8 cellular contexts compared by ENCODE assay signal in genomic region chr2:232444409-232445148, GRCh38. TPM values are rescaled to one million over a fixed set of nuclear protein-coding genes. Genes with fewer than 3 reads are reported as not detected.
A peak's percentile ranks its signal among the peaks of the same experiment; 100 is the strongest.
DNase-seq lines count a peak whose midpoint lies in the region; ATAC-seq, FAIRE-seq and TF ChIP-seq lines count a peak whose summit lies in the region.

No MANE protein-coding gene starts in this region.

- no peaks in the 10 kb centered on the region for H3K36me3 Mint-ChIP-seq in activated CD4-positive, alpha-beta T cell treated with anti-CD3 and anti-CD28 coated beads for 36 hours (ENCODE audit: low read depth)
- H3K36me3 Mint-ChIP-seq in nephron progenitor cell (ENCODE audit: low read depth), result no peaks in the 10 kb centered on the region

- no peaks in the 10 kb centered on the region for H3F3A ChIP-seq in MM.1S (ENCODE audit: insufficient read depth, low read length)

- H3K4me1 ChIP-seq in MM.1S (ENCODE audit: low read length), result no peaks in the 10 kb centered on the region

- H3K27me3 Mint-ChIP-seq in activated CD4-positive, alpha-beta T cell treated with anti-CD3 and anti-CD28 coated beads for 36 hours, result peaks cover 2% of the 10 kb centered on the region
- peaks cover 34% of the 10 kb centered on the region for H3K27me3 Mint-ChIP-seq in nephron progenitor cell (ENCODE audit: low read depth, poor library complexity)

- no peaks in the 10 kb centered on the region for H3K9me2 ChIP-seq in MM.1S (replicated peaks; ENCODE audit: insufficient read depth, low read length)

- FAIRE-seq in urothelium cell line (lab: Jason Lieb, UNC), result peak; percentile 37

- H3K4me1 Mint-ChIP-seq in activated CD4-positive, alpha-beta T cell treated with anti-CD3 and anti-CD28 coated beads for 36 hours, result peaks cover 3% of the 10 kb centered on the region
- peaks cover 31% of the 10 kb centered on the region for H3K4me1 Mint-ChIP-seq in nephron progenitor cell

- no peaks in the 10 kb centered on the region for H3K9me3 Mint-ChIP-seq in activated CD4-positive, alpha-beta T cell treated with anti-CD3 and anti-CD28 coated beads for 36 hours (ENCODE audit: low read depth)
- H3K9me3 Mint-ChIP-seq in nephron progenitor cell, result no peaks in the 10 kb centered on the region

- no peak overlapping the region for H3K9ac ChIP-seq in MM.1S (ENCODE audit: low read length)

- no peaks in the 10 kb centered on the region for H3K79me2 ChIP-seq in MM.1S (ENCODE audit: low read length)

- H3K36me3 ChIP-seq in MM.1S (replicated peaks; ENCODE audit: insufficient read depth, low read length), result no peaks in the 10 kb centered on the region

- intact Hi-C loops in activated CD4-positive, alpha-beta T cell treated with anti-CD3 and anti-CD28 coated beads for 36 hours (cut with DNase I, micrococcal nuclease), result loop anchor here in 1 of 2 experiments (1.0 to 5.0 kb wide), 2 partner anchors 78 to 302 kb away; no protein-coding TSS in a partner anchor
- intact Hi-C loops in dorsolateral prefrontal cortex (cut with DNase I), result loop anchor here (5.0 to 10.0 kb wide), 4 partner anchors 107 to 810 kb away; partner anchors contain the start of gene ATG16L1 (in 1 of the 2)

- H3K9me3 ChIP-seq in MM.1S (replicated peaks; ENCODE audit: insufficient read depth, low read length), result no peaks in the 10 kb centered on the region

- no peak overlapping the region for H3K4me3 ChIP-seq in MM.1S (ENCODE audit: low read length)
- H3K4me3 ChIP-seq in dorsolateral prefrontal cortex, result no peak overlapping the region

- POLR2A ChIA-PET in activated CD4-positive, alpha-beta T cell treated with anti-CD3 and anti-CD28 coated beads for 36 hours (lab: Charles Lee), result no interaction called here

- CTCF ChIA-PET in activated CD4-positive, alpha-beta T cell treated with anti-CD3 and anti-CD28 coated beads for 36 hours (lab: Charles Lee), result interaction anchor here (0.7 to 1.5 kb wide), 4 partner anchors 17 to 129 kb away, joined by 3 to 6 read pairs (median 4); no protein-coding TSS in a partner anchor

- ATAC-seq in activated CD4-positive, alpha-beta T cell treated with anti-CD3 and anti-CD28 coated beads for 36 hours, result peak; percentile 82

- TF ChIP-seq CTCF in MM.1S (IDR thresholded peaks at IDR 0.05; ENCODE audit: low read length), result peak; percentile 52
- peak in 51 of 56 donors; percentile 12 to 60 (median 42) for TF ChIP-seq CTCF in dorsolateral prefrontal cortex (IDR thresholded peaks at IDR 0.05 in 54 of 56, conservative IDR thresholded peaks at IDR 0.05 in 2 of 56; ENCODE audit: low read depth in 1 of 56, partially characterized antibody in 56 of 56)
- TF ChIP-seq CTCF in nephron progenitor cell (IDR thresholded peaks at IDR 0.05), result peak; percentile 53

- H3K4me2 ChIP-seq in MM.1S (ENCODE audit: low read depth, low read length), result no peak overlapping the region

- no peak overlapping the region for H3K27ac ChIP-seq in MM.1S (ENCODE audit: low read length)
- no peak overlapping the region for H3K27ac ChIP-seq in dorsolateral prefrontal cortex

- H2AFZ ChIP-seq in MM.1S (ENCODE audit: low read length), result peak overlapping the region; percentile 65

- H3K27ac Mint-ChIP-seq in activated CD4-positive, alpha-beta T cell treated with anti-CD3 and anti-CD28 coated beads for 36 hours, result no peak overlapping the region
- H3K27ac Mint-ChIP-seq in nephron progenitor cell, result no peak overlapping the region

- no peaks in the 10 kb centered on the region for H4K20me1 ChIP-seq in MM.1S (ENCODE audit: insufficient read depth, low read length)

- DNase-seq in NCI-H2081 (lab: John Stamatoyannopoulos, UW) (peak; percentile 25 to 38), NCI-H2081 treated with DMSO at 0.1 percent for 48 hours (lab: John Stamatoyannopoulos, UW) (no peak), MM.1S (peak; percentile 57), dorsolateral prefrontal cortex (peak in 3 of 10 donors; percentile 13 to 46 (median 36)), nephron progenitor cell (peak; percentile 56), urothelium cell line (ENCODE audit: low spot score) (peak; percentile 80), NCI-H1105 treated with DMSO at 0.1 percent for 48 hours (lab: John Stamatoyannopoulos, UW) (no peak)
- DNase-seq in activated CD4-positive, alpha-beta T cell treated with anti-CD3 and anti-CD28 coated beads for 36 hours, result peak; percentile 88

- H3K4me3 Mint-ChIP-seq in activated CD4-positive, alpha-beta T cell treated with anti-CD3 and anti-CD28 coated beads for 36 hours, result no peak overlapping the region
- H3K4me3 Mint-ChIP-seq in nephron progenitor cell, result no peak overlapping the region

- H3K27me3 ChIP-seq in MM.1S (replicated peaks; ENCODE audit: insufficient read depth, low read length), result no peaks in the 10 kb centered on the region
- no peaks in the 10 kb centered on the region for H3K27me3 ChIP-seq in dorsolateral prefrontal cortex

RNA-seq across cellular contexts. Expression of gene ALPI, which starts 11.4 kb away (rescaled TPM):
- total RNA-seq in activated CD4-positive, alpha-beta T cell treated with anti-CD3 and anti-CD28 coated beads for 36 hours, result not detected
- total RNA-seq in dorsolateral prefrontal cortex, result not detected

RNA-seq across cellular contexts. Expression of gene ALPG, which starts 37.9 kb away (rescaled TPM):
- total RNA-seq in activated CD4-positive, alpha-beta T cell treated with anti-CD3 and anti-CD28 coated beads for 36 hours, result not detected
- total RNA-seq in dorsolateral prefrontal cortex, result under 1 TPM in 1 of 120 experiments, not detected in 119; 0.11 TPM

RNA-seq across cellular contexts. Expression of gene ECEL1, which starts 43.1 kb away (rescaled TPM):
- under 1 TPM; 0.19 to 0.23 TPM for total RNA-seq in activated CD4-positive, alpha-beta T cell treated with anti-CD3 and anti-CD28 coated beads for 36 hours
- total RNA-seq in dorsolateral prefrontal cortex, result 1 to 10 TPM in 14 of 120 experiments, under 1 TPM in 74, not detected in 32; 0.15 to 2.8 (median 0.49) TPM

Comparison
In these comparisons a context has a peak if more than half of its experiments do, and no peak if none do; other contexts are left out.
1. DNase-seq: peak in NCI-H2081 (2 of 2), MM.1S (single experiment), activated CD4-positive, alpha-beta T cell treated with anti-CD3 and anti-CD28 coated beads for 36 hours (single experiment), nephron progenitor cell (single experiment) and urothelium cell line (single experiment); none in NCI-H2081 treated with DMSO at 0.1 percent for 48 hours (single experiment) and NCI-H1105 treated with DMSO at 0.1 percent for 48 hours (single experiment).
2. Peak in every context shown above with its lines, with median percentiles within 50 percentile points of each other: CTCF ChIP-seq.